ENCODE assay signal across 10 cellular contexts in genomic region chr10:3527144-3527543, GRCh38.
A peak's percentile ranks its signal among the peaks of the same experiment; 100 is the strongest.
DNase-seq lines count a peak whose midpoint lies in the region; ATAC-seq and TF ChIP-seq lines count a peak whose summit lies in the region.
"Had no signal": no experiment of that assay in that cellular context is flagged by ENCODE, and none has a peak within 500 bp of the region (broad histone marks: within the 10 kb centered on the region; RNA-seq: fewer than 3 reads in every experiment).

No MANE protein-coding gene starts in this region.

- ATAC-seq in foreskin keratinocyte (no peak), HG02870 (IDR thresholded peaks at IDR 0.05; ENCODE audit: unreplicated experiment) (no peak)

- H3K4me1 ChIP-seq in foreskin keratinocyte: peaks cover 22% of the 10 kb centered on the region
- H3K4me1 ChIP-seq in smooth muscle cell (ENCODE audit: low read depth): peaks cover 11% of the 10 kb centered on the region
- H3K4me1 ChIP-seq in BE2C: peaks cover 8% of the 10 kb centered on the region; the same call in 1 of the 2 replicates

- H3F3A ChIP-seq in smooth muscle cell (ENCODE audit: low read depth): peaks cover 20% of the 10 kb centered on the region

- no peaks in the 10 kb centered on the region for H3K36me3 Mint-ChIP-seq in activated T-helper 1 cell treated with anti-CD3 and anti-CD28 coated beads, Interleukin-12 subunit alpha, Interleukin-12 subunit beta, Interleukin-2, Interleukin-4 antibody, amounts not matched to agents 30 ng/mL and 10 ng/mL and 1 ng/mL, durations not matched to agents 14 hours and 24 hours and 36 hours (ENCODE audit: low read depth)

- DNase-seq in EL (peak; percentile 32), foreskin keratinocyte (no peak), smooth muscle cell (lab: John Stamatoyannopoulos, UW; ENCODE audit: unreplicated experiment) (no peak), epidermal melanocyte (ENCODE audit: insufficient read length, low spot score) (no peak), DMS53 (lab: John Stamatoyannopoulos, UW) (no peak), BE2C (no peak)
- DNase-seq in activated T-helper 1 cell treated with anti-CD3 and anti-CD28 coated beads, Interleukin-12 subunit alpha, Interleukin-12 subunit beta, Interleukin-2, Interleukin-4 antibody, amounts not matched to agents 30 ng/mL and 10 ng/mL and 1 ng/mL, durations not matched to agents 14 hours and 24 hours and 36 hours (ENCODE audit: low spot score): no peak
- DNase-seq: NCI-H1694 treated with DMSO at 0.1 percent for 48 hours, substantia nigra had no signal

- H3K9ac ChIP-seq in smooth muscle cell (ENCODE audit: low read depth): peak overlapping the region; percentile 50

- peak overlapping the region; percentile 19 for H3K27ac Mint-ChIP-seq in activated T-helper 1 cell treated with anti-CD3 and anti-CD28 coated beads, Interleukin-12 subunit alpha, Interleukin-12 subunit beta, Interleukin-2, Interleukin-4 antibody, amounts not matched to agents 30 ng/mL and 10 ng/mL and 1 ng/mL, durations not matched to agents 14 hours and 24 hours and 36 hours

- no peak overlapping the region for H3K4me3 ChIP-seq in smooth muscle cell
- no peak overlapping the region for H3K4me3 ChIP-seq in BE2C (ENCODE audit: low read depth, low read length)

- intact Hi-C loops in activated T-helper 1 cell treated with anti-CD3 and anti-CD28 coated beads, Interleukin-12 subunit alpha, Interleukin-12 subunit beta, Interleukin-2, Interleukin-4 antibody, amounts not matched to agents 30 ng/mL and 10 ng/mL and 1 ng/mL, durations not matched to agents 14 hours and 24 hours and 36 hours (cut with micrococcal nuclease): no loop called here

- H3K4me2 ChIP-seq in smooth muscle cell: peak overlapping the region; percentile 38

- no peaks in the 10 kb centered on the region for H3K4me1 Mint-ChIP-seq in activated T-helper 1 cell treated with anti-CD3 and anti-CD28 coated beads, Interleukin-12 subunit alpha, Interleukin-12 subunit beta, Interleukin-2, Interleukin-4 antibody, amounts not matched to agents 30 ng/mL and 10 ng/mL and 1 ng/mL, durations not matched to agents 14 hours and 24 hours and 36 hours (ENCODE audit: low read depth)

- TF ChIP-seq CTCF in foreskin keratinocyte (conservative IDR thresholded peaks at IDR 0.05): no peak
- TF ChIP-seq CTCF in smooth muscle cell (IDR thresholded peaks at IDR 0.05; ENCODE audit: borderline replicate concordance, insufficient read depth, poor library complexity, severe bottlenecking): no peak
- no peak for TF ChIP-seq CTCF in BE2C (IDR thresholded peaks at IDR 0.05; ENCODE audit: low read depth, low read length)

- no peaks in the 10 kb centered on the region for H3K79me2 ChIP-seq in smooth muscle cell (ENCODE audit: low read depth)

- H4K20me1 ChIP-seq in smooth muscle cell (ENCODE audit: low read depth): no peaks in the 10 kb centered on the region

- no peaks in the 10 kb centered on the region for H3K27me3 ChIP-seq in foreskin keratinocyte
- no peaks in the 10 kb centered on the region for H3K27me3 ChIP-seq in smooth muscle cell (ENCODE audit: low read depth)
- H3K27me3 ChIP-seq in BE2C: no peaks in the 10 kb centered on the region

- peaks cover 9% of the 10 kb centered on the region for H3K27me3 Mint-ChIP-seq in activated T-helper 1 cell treated with anti-CD3 and anti-CD28 coated beads, Interleukin-12 subunit alpha, Interleukin-12 subunit beta, Interleukin-2, Interleukin-4 antibody, amounts not matched to agents 30 ng/mL and 10 ng/mL and 1 ng/mL, durations not matched to agents 14 hours and 24 hours and 36 hours (ENCODE audit: insufficient read depth)

- H3K27ac ChIP-seq in foreskin keratinocyte: peak overlapping the region; percentile 50
- peak overlapping the region; percentile 88 for H3K27ac ChIP-seq in smooth muscle cell (ENCODE audit: low read depth)

- no peaks in the 10 kb centered on the region for H3K9me3 Mint-ChIP-seq in activated T-helper 1 cell treated with anti-CD3 and anti-CD28 coated beads, Interleukin-12 subunit alpha, Interleukin-12 subunit beta, Interleukin-2, Interleukin-4 antibody, amounts not matched to agents 30 ng/mL and 10 ng/mL and 1 ng/mL, durations not matched to agents 14 hours and 24 hours and 36 hours

- no peaks in the 10 kb centered on the region for H3K36me3 ChIP-seq in smooth muscle cell (ENCODE audit: low read depth)
- no peaks in the 10 kb centered on the region for H3K36me3 ChIP-seq in BE2C

- H3K9me3 ChIP-seq in smooth muscle cell (replicated peaks; ENCODE audit: low read depth) (no peaks in the 10 kb centered on the region), BE2C (no peaks in the 10 kb centered on the region)

- H2AFZ ChIP-seq in smooth muscle cell (ENCODE audit: low read depth): no peak overlapping the region

- WGBS in smooth muscle cell (ENCODE audit: low lambda C conversion rate): 24% methylated on average over 1 of the region's 1 CpG

- H3K4me3 Mint-ChIP-seq in activated T-helper 1 cell treated with anti-CD3 and anti-CD28 coated beads, Interleukin-12 subunit alpha, Interleukin-12 subunit beta, Interleukin-2, Interleukin-4 antibody, amounts not matched to agents 30 ng/mL and 10 ng/mL and 1 ng/mL, durations not matched to agents 14 hours and 24 hours and 36 hours: no peak overlapping the region
